In genomic region chr3:7764091-7764490, GRCh38 we compare ENCODE assay signal across 25 cellular contexts.
"Had no signal": no experiment of that assay in that cellular context is flagged by ENCODE, and none has a peak within 500 bp of the region (broad histone marks: within the 10 kb centered on the region; RNA-seq: fewer than 3 reads in every experiment).

No MANE protein-coding gene starts in this region.

- H3K4me3 ChIP-seq: body of pancreas had no signal

- H3K36me3 Mint-ChIP-seq: activated naive CD4-positive, alpha-beta T cell treated with anti-CD3 and anti-CD28 coated beads, Interleukin-2, amount 50 U/mL, for 24 hours had no signal

- H3K27ac Mint-ChIP-seq: activated CD8-positive, alpha-beta T cell treated with anti-CD3 and anti-CD28 coated beads, Interleukin-2, amount 10 ng/mL, durations not matched to agents 7 days and 5 days; activated naive CD4-positive, alpha-beta T cell treated with anti-CD3 and anti-CD28 coated beads, Interleukin-2, amount 50 U/mL, for 24 hours; activated T-cell treated with anti-CD3 and anti-CD28 coated beads, Interleukin-2, amount 50 U/mL, for 24 hours; activated T-helper 1 cell treated with anti-CD3 and anti-CD28 coated beads, Interleukin-12 subunit alpha, Interleukin-12 subunit beta, Interleukin-2, Interleukin-4 antibody, amounts not matched to agents 30 ng/mL and 10 ng/mL and 1 ng/mL, durations not matched to agents 14 hours and 24 hours and 36 hours had no signal

- H3K4me1 ChIP-seq: body of pancreas had no signal

- H3K4me3 Mint-ChIP-seq: activated CD8-positive, alpha-beta T cell treated with anti-CD3 and anti-CD28 coated beads, Interleukin-2, amount 10 ng/mL, durations not matched to agents 7 days and 5 days; activated naive CD4-positive, alpha-beta T cell treated with anti-CD3 and anti-CD28 coated beads, Interleukin-2, amount 50 U/mL, for 24 hours; activated T-cell treated with anti-CD3 and anti-CD28 coated beads, Interleukin-2, amount 50 U/mL, for 24 hours; activated T-helper 1 cell treated with anti-CD3 and anti-CD28 coated beads, Interleukin-12 subunit alpha, Interleukin-12 subunit beta, Interleukin-2, Interleukin-4 antibody, amounts not matched to agents 30 ng/mL and 10 ng/mL and 1 ng/mL, durations not matched to agents 14 hours and 24 hours and 36 hours had no signal

- H3K27me3 ChIP-seq: body of pancreas had no signal

- H3K27me3 Mint-ChIP-seq: activated naive CD4-positive, alpha-beta T cell treated with anti-CD3 and anti-CD28 coated beads, Interleukin-2, amount 50 U/mL, for 24 hours; activated T-cell treated with anti-CD3 and anti-CD28 coated beads, Interleukin-2, amount 50 U/mL, for 24 hours had no signal

- H3K4me1 Mint-ChIP-seq: activated naive CD4-positive, alpha-beta T cell treated with anti-CD3 and anti-CD28 coated beads, Interleukin-2, amount 50 U/mL, for 24 hours had no signal

- H3K9me3 ChIP-seq: body of pancreas, SK-N-SH had no signal

- H3K27ac ChIP-seq: body of pancreas had no signal

- DNase-seq: activated CD4-positive, alpha-beta T cell treated with anti-CD3 and anti-CD28 coated beads for 48 hours; activated CD4-positive, alpha-beta T cell treated with anti-CD3 and anti-CD28 coated beads, Interleukin-2, amount 50 U/mL, for 4 hours; activated CD8-positive, alpha-beta T cell treated with anti-CD3 and anti-CD28 coated beads, Interleukin-2, amount 10 ng/mL, durations not matched to agents 7 days and 5 days; activated effector memory CD4-positive, alpha-beta T cell treated with Interleukin-2 at 50 U/mL for 16 hours; activated naive CD4-positive, alpha-beta T cell; activated T-cell treated with anti-CD3 and anti-CD28 coated beads, Interleukin-2, amount 50 U/mL, for 24 hours; aorta; body of pancreas; central memory CD4-positive, alpha-beta T cell; IMR-90; Kasumi-1; KBM-7; NCI-H1048; NCI-H1417 treated with DMSO at 0.1 percent for 48 hours; NCI-H1694; NCI-H2029; NCI-H2107; NCI-H2227 treated with DMSO at 0.1 percent for 48 hours; NK-92 treated with Interleukin-12 subunit alpha and Interleukin-12 subunit beta, amount 100 ng/mL, for 24 hours; OCI-M1; RPMI8226; SK-N-SH; T-helper 1 cell had no signal
